ENCODE assay signal across 14 cellular contexts in genomic region chr2:235924675-235925063, GRCh38.
DNase-seq lines count a peak whose midpoint lies in the region; ATAC-seq, FAIRE-seq and TF ChIP-seq lines count a peak whose summit lies in the region.
"Had no signal": no experiment of that assay in that cellular context is flagged by ENCODE, and none has a peak within 500 bp of the region (broad histone marks: within the 10 kb centered on the region; RNA-seq: fewer than 3 reads in every experiment).

No MANE protein-coding gene starts in this region.

- H2AFZ ChIP-seq in GM12878 (ENCODE audit: control insufficient read depth, low read depth, low read length): no peak overlapping the region
- H2AFZ ChIP-seq: GM23248 had no signal

- no peak for TF ChIP-seq RAD21 in GM12878 (IDR thresholded peaks at IDR 0.05; ENCODE audit: insufficient read depth, low read depth, low read length)

- no peaks in the 10 kb centered on the region for H3K27me3 Mint-ChIP-seq in stimulated activated memory B cell treated with anti-CD40 and anti-IgM and Interleukin-4, amounts not matched to agents 10 μg/mL and 1 μg/mL and 100 μg/mL, for 72 hours
- H3K27me3 Mint-ChIP-seq: IgD-negative memory B cell had no signal

- H3K27me3 ChIP-seq in GM12878 (replicated peaks in 1 of 2; ENCODE audit: control insufficient read depth in 2 of 2, insufficient read depth in 2 of 2, low read length in 1 of 2): peaks cover 0 to 3% of the 10 kb centered on the region in 2 experiments; a peak in 2 of 4 replicates

- H3K36me3 ChIP-seq in GM12878 (ENCODE audit: control insufficient read depth in 2 of 2, insufficient read depth in 2 of 2, low read length in 1 of 2): no peaks in the 10 kb centered on the region

- FAIRE-seq in GM12878 (lab: Jason Lieb, UNC): no peak
- FAIRE-seq: A549, GM18507, H54 had no signal

- no peak for ATAC-seq in GM12878
- peak; percentile 5 for ATAC-seq in stimulated activated memory B cell treated with anti-CD40 and anti-IgM and Interleukin-4, amounts not matched to agents 10 μg/mL and 1 μg/mL and 100 μg/mL, for 72 hours
- no peak for ATAC-seq in GM18868 (IDR thresholded peaks at IDR 0.05; ENCODE audit: unreplicated experiment)
- ATAC-seq: A549 had no signal

- no peaks in the 10 kb centered on the region for H3K9me3 Mint-ChIP-seq in stimulated activated memory B cell treated with anti-CD40 and anti-IgM and Interleukin-4, amounts not matched to agents 10 μg/mL and 1 μg/mL and 100 μg/mL, for 72 hours
- H3K9me3 Mint-ChIP-seq: CD8-positive, alpha-beta memory T cell had no signal

- H4K20me1 ChIP-seq in GM12878 (ENCODE audit: control insufficient read depth, insufficient read depth): no peaks in the 10 kb centered on the region; the same call in 1 of the 2 replicates

- in situ Hi-C loops in GM12878 (cut with MboI): no loop called here

- no peaks in the 10 kb centered on the region; the same call in 2 of the 3 replicates for H3K9me3 ChIP-seq in GM12878 (replicated peaks; ENCODE audit: control insufficient read depth, insufficient read depth, low read length)
- H3K9me3 ChIP-seq: A549, Caco-2 had no signal

- WGBS in GM12878 (ENCODE audit: insufficient coverage, insufficient replicate concordance, low lambda C conversion rate, missing lambda C conversion rate): 0% methylated on average over 4 of the region's 4 CpGs

- H3K27ac Mint-ChIP-seq in stimulated activated memory B cell treated with anti-CD40 and anti-IgM and Interleukin-4, amounts not matched to agents 10 μg/mL and 1 μg/mL and 100 μg/mL, for 72 hours: no peak overlapping the region
- H3K27ac Mint-ChIP-seq: IgD-negative memory B cell had no signal

- no peak overlapping the region for H3K9ac ChIP-seq in GM12878 (ENCODE audit: control insufficient read depth, insufficient read depth, low read length)
- H3K9ac ChIP-seq: GM23248 had no signal

- no peaks in the 10 kb centered on the region for H3K79me2 ChIP-seq in GM12878 (ENCODE audit: control insufficient read depth, insufficient read depth, low read length)

- DNase-seq in LNCaP clone FGC (ENCODE audit: low read depth) (peak; percentile 6), NB4 (ENCODE audit: low read depth) (peak; percentile 60), GM12878 (ENCODE audit: low read depth, low spot score) (peak; percentile 1), DMS79 treated with DMSO at 0.1 percent for 48 hours (lab: John Stamatoyannopoulos, UW) (no peak)
- DNase-seq: Caco-2; CD8-positive, alpha-beta memory T cell; GF-D8; GM23248 had no signal

- H3K4me3 Mint-ChIP-seq in stimulated activated memory B cell treated with anti-CD40 and anti-IgM and Interleukin-4, amounts not matched to agents 10 μg/mL and 1 μg/mL and 100 μg/mL, for 72 hours: no peak overlapping the region
- H3K4me3 Mint-ChIP-seq: CD8-positive, alpha-beta memory T cell; IgD-negative memory B cell had no signal

- H3K4me1 ChIP-seq in GM12878 (ENCODE audit: control insufficient read depth, insufficient read depth, low read length): no peaks in the 10 kb centered on the region
- H3K4me1 ChIP-seq: A549, Caco-2 had no signal

- SMC1A ChIA-PET in GM12878 (lab: Charles Lee; ENCODE audit: uncharacterized antibody, unreplicated experiment): no interaction called here

- TF ChIP-seq CTCF in LNCaP clone FGC (IDR thresholded peaks at IDR 0.05; ENCODE audit: control insufficient read depth, extremely low read depth, insufficient read depth) (no peak), NB4 (IDR thresholded peaks at IDR 0.05; ENCODE audit: low read depth, low read length) (no peak), GM12878 (IDR thresholded peaks at IDR 0.05 in 2 of 3, conservative IDR thresholded peaks at IDR 0.05 in 1 of 3; ENCODE audit: control insufficient read depth in 2 of 3, extremely low read depth in 1 of 3, insufficient read depth in 1 of 3, low read depth in 3 of 3, low read length in 3 of 3) (no peak)

- TF ChIP-seq EP300 in GM12878 (IDR thresholded peaks at IDR 0.05; ENCODE audit: borderline replicate concordance in 1 of 2, control insufficient read depth in 1 of 2, low read depth in 2 of 2, low read length in 2 of 2): no peak

- no peak overlapping the region for H3K27ac ChIP-seq in GM12878 (ENCODE audit: control insufficient read depth, insufficient read depth)
- H3K27ac ChIP-seq: A549, GM23248 had no signal

- H3K4me2 ChIP-seq in GM12878 (ENCODE audit: control insufficient read depth, insufficient read depth): no peak overlapping the region
- H3K4me2 ChIP-seq: A549 had no signal

- TF ChIP-seq POLR2A in NB4 (IDR thresholded peaks at IDR 0.05; ENCODE audit: extremely low read depth, insufficient read length) (no peak), GM12878 (IDR thresholded peaks at IDR 0.05; ENCODE audit: low read depth, low read length) (no peak)

- CTCF ChIA-PET in GM12878 (lab: Yijun Ruan, JAX): no interaction called here

- intact Hi-C loops in GM12878 (cut with micrococcal nuclease; ENCODE audit: unreplicated experiment): no loop called here

- H3K4me3 ChIP-seq in LNCaP clone FGC (ENCODE audit: low read depth, low read length): no peak overlapping the region
- H3K4me3 ChIP-seq in NB4 (ENCODE audit: low read depth, low read length): no peak overlapping the region
- no peak overlapping the region for H3K4me3 ChIP-seq in GM12878
- H3K4me3 ChIP-seq: A549, GM23248 had no signal

- H3K36me3 Mint-ChIP-seq in stimulated activated memory B cell treated with anti-CD40 and anti-IgM and Interleukin-4, amounts not matched to agents 10 μg/mL and 1 μg/mL and 100 μg/mL, for 72 hours: no peaks in the 10 kb centered on the region
- H3K36me3 Mint-ChIP-seq: IgD-negative memory B cell had no signal

- no peaks in the 10 kb centered on the region for H3K4me1 Mint-ChIP-seq in stimulated activated memory B cell treated with anti-CD40 and anti-IgM and Interleukin-4, amounts not matched to agents 10 μg/mL and 1 μg/mL and 100 μg/mL, for 72 hours
- H3K4me1 Mint-ChIP-seq: CD8-positive, alpha-beta memory T cell; IgD-negative memory B cell had no signal

- RAD21 ChIA-PET in GM12878 (lab: Charles Lee; ENCODE audit: unreplicated experiment): no interaction called here

- no TSS peak for BruUV-seq in GM12878 (replicated peaks; lab: Mats Ljungman, UMichigan)

- POLR2A ChIA-PET in GM12878 (lab: Charles Lee): no interaction called here

TF ChIP-seq in GM12878, 131 proteins besides CTCF, POLR2A, EP300 and RAD21 (continues in another document):
- no peak for TF ChIP-seq E4F1 (IDR thresholded peaks at IDR 0.05; ENCODE audit: borderline replicate concordance, partially characterized antibody)
- no peak for TF ChIP-seq PAX5 (IDR thresholded peaks at IDR 0.05; ENCODE audit: borderline replicate concordance, low read depth, low read length)
- TF ChIP-seq PRDM15 (CRISPR knock-in tag; IDR thresholded peaks at IDR 0.05): no peak
- TF ChIP-seq SREBF2 (IDR thresholded peaks at IDR 0.05; ENCODE audit: low read length): no peak
- TF ChIP-seq USF1 (IDR thresholded peaks at IDR 0.05; ENCODE audit: borderline replicate concordance, extremely low read length, insufficient read depth, low read depth, low read length): no peak
- TF ChIP-seq ZZZ3 (IDR thresholded peaks at IDR 0.05; ENCODE audit: control insufficient read depth, insufficient read length, low read depth): no peak
- no peak for TF ChIP-seq ZNF24 (IDR thresholded peaks at IDR 0.05)
